In genomic region chr3:178741020-178741419, GRCh38 we compare ENCODE assay signal across 18 cellular contexts.
"Had no signal": no experiment of that assay in that cellular context is flagged by ENCODE, and none has a peak within 500 bp of the region (broad histone marks: within the 10 kb centered on the region; RNA-seq: fewer than 3 reads in every experiment).

No MANE protein-coding gene starts in this region.

- H3K9me3 ChIP-seq: SK-N-SH had no signal

- H3K4me2 ChIP-seq: SK-N-SH had no signal

- DNase-seq: KBM-7, MM.1S, NCI-H1092 treated with DMSO at 0.1 percent for 48 hours, NCI-H1436, NCI-H1694, NCI-H187 treated with DMSO at 0.1 percent for 48 hours, NCI-H2029 treated with DMSO at 0.1 percent for 48 hours, NCI-H226, NCI-H446, NCI-H510A, NCI-H524 treated with DMSO at 0.1 percent for 48 hours, NCI-H774, PC-3, SHP77, SK-N-SH, SW 1271 had no signal

- H3K9me2 ChIP-seq: SK-N-SH had no signal

- ATAC-seq: Panc1, PC-3 had no signal

- H3K27ac ChIP-seq: RWPE1 had no signal

- H3K9ac ChIP-seq: SK-N-SH had no signal
